ENCODE assay signal across 8 cellular contexts in genomic region chr2:86622878-86623548, GRCh38. TPM values are rescaled to one million over a fixed set of nuclear protein-coding genes. Genes with fewer than 3 reads are reported as not detected.
A peak's percentile ranks its signal among the peaks of the same experiment; 100 is the strongest.
DNase-seq lines count a peak whose midpoint lies in the region; ATAC-seq and TF ChIP-seq lines count a peak whose summit lies in the region.

No MANE protein-coding gene starts in this region.

- POLR2A ChIA-PET in HEK293 (lab: Yijun Ruan, JAX) = interaction anchor here (1.1 to 2.5 kb wide), 2 partner anchors 182 to 427 kb away, joined by 3 to 18 read pairs; partner anchors contain the start of genes IMMT and KDM3A
- POLR2A ChIA-PET in activated CD8-positive, alpha-beta T cell treated with anti-CD3 and anti-CD28 coated beads for 36 hours (lab: Charles Lee) = interaction anchor here (0.7 to 1.2 kb wide), 5 partner anchors 13 to 138 kb away, joined by 3 to 7 read pairs (median 3); partner anchors contain the start of gene CHMP3

- H4K20me1 ChIP-seq in MM.1S (ENCODE audit: insufficient read depth, low read length) = no peaks in the 10 kb centered on the region

- H3K4me2 ChIP-seq in MM.1S (ENCODE audit: low read depth, low read length) = peak overlapping the region; percentile 83

- H3K9ac ChIP-seq in MM.1S (ENCODE audit: low read length) = peak overlapping the region; percentile 90

- TF ChIP-seq CTCF in HEK293 (tag by site-specific recombination; IDR thresholded peaks at IDR 0.05) (no peak), MM.1S (IDR thresholded peaks at IDR 0.05; ENCODE audit: low read length) (no peak)
- TF ChIP-seq CTCF in activated CD8-positive, alpha-beta T cell treated with anti-CD3 and anti-CD28 coated beads for 36 hours (IDR thresholded peaks at IDR 0.05) = no peak

- peak overlapping the region; percentile 26 for H2AFZ ChIP-seq in MM.1S (ENCODE audit: low read length)

- H3K79me2 ChIP-seq in MM.1S (ENCODE audit: low read length) = peaks cover 49% of the 10 kb centered on the region

- H3K4me1 ChIP-seq in HEK293 (ENCODE audit: control insufficient read depth, insufficient read depth, low read length) = no peaks in the 10 kb centered on the region
- H3K4me1 ChIP-seq in MM.1S (ENCODE audit: low read length) = peaks cover 23% of the 10 kb centered on the region
- H3K4me1 ChIP-seq in mononuclear cell (ENCODE audit: insufficient read depth, low read length) = peaks cover 16% of the 10 kb centered on the region

- peak overlapping the region; percentile 96 for H3K27ac Mint-ChIP-seq in activated CD8-positive, alpha-beta T cell treated with anti-CD3 and anti-CD28 coated beads for 36 hours
- peak overlapping the region; percentile 93 to 94 for H3K27ac Mint-ChIP-seq in effector memory CD8-positive, alpha-beta T cell

- no peak for TF ChIP-seq POLR2A in GM18505 (IDR thresholded peaks at IDR 0.05; ENCODE audit: borderline replicate concordance, extremely low read depth, insufficient read depth, insufficient read length)

- peak overlapping the region; percentile 74 for H3K4me3 ChIP-seq in HEK293 (ENCODE audit: low read depth, low read length)
- peak overlapping the region; percentile 72 for H3K4me3 ChIP-seq in MM.1S (ENCODE audit: low read length)
- peak overlapping the region; percentile 73 for H3K4me3 ChIP-seq in mononuclear cell (ENCODE audit: low read length)

- peaks cover 38% of the 10 kb centered on the region for H3K4me1 Mint-ChIP-seq in activated CD8-positive, alpha-beta T cell treated with anti-CD3 and anti-CD28 coated beads for 36 hours (ENCODE audit: low read depth)
- H3K4me1 Mint-ChIP-seq in effector memory CD8-positive, alpha-beta T cell (ENCODE audit: low read depth in 2 of 2) = peaks cover 20 to 43% of the 10 kb centered on the region in 2 donors

- peaks cover 31% of the 10 kb centered on the region for H3F3A ChIP-seq in MM.1S (ENCODE audit: insufficient read depth, low read length)

- DNase-seq in MM.1S (peak; percentile 72), NCI-H187 (lab: John Stamatoyannopoulos, UW) (no peak)
- DNase-seq in activated CD8-positive, alpha-beta T cell treated with anti-CD3 and anti-CD28 coated beads for 36 hours = peak; percentile 57
- DNase-seq in effector memory CD8-positive, alpha-beta T cell = peak; percentile 29 to 38 (median 34)
- DNase-seq in stimulated activated CD8-positive, alpha-beta memory T cell treated with anti-CD3 and anti-CD28 coated beads, Interleukin-4, amount 100 ng/mL, for 48 hours = peak; percentile 64

- H3K27ac ChIP-seq in HEK293 (ENCODE audit: extremely low read depth, low read depth, low read length) = peak overlapping the region; percentile 94
- H3K27ac ChIP-seq in MM.1S (ENCODE audit: low read length) = peak overlapping the region; percentile 92

- intact Hi-C loops in activated CD8-positive, alpha-beta T cell treated with anti-CD3 and anti-CD28 coated beads for 36 hours (cut with micrococcal nuclease) = loop anchor here (2.0 kb wide), 1 partner anchor 60 kb away; the partner anchor contains the start of gene CHMP3

- H3K36me3 ChIP-seq in HEK293 (ENCODE audit: control insufficient read depth in 2 of 2, insufficient read depth in 1 of 2, low read length in 2 of 2) (peaks cover 12 to 22% of the 10 kb centered on the region in 2 experiments; a peak in 2 of 3 replicates), MM.1S (replicated peaks; ENCODE audit: insufficient read depth, low read length) (no peaks in the 10 kb centered on the region; the same call in 1 of the 2 replicates)

- CTCF ChIA-PET in HEK293 (lab: Yijun Ruan, JAX) = no interaction called here
- CTCF ChIA-PET in activated CD8-positive, alpha-beta T cell treated with anti-CD3 and anti-CD28 coated beads for 36 hours (lab: Charles Lee) = interaction anchor here (1.0 to 1.5 kb wide), 4 partner anchors 31 to 141 kb away, joined by 3 to 4 read pairs (median 3); no protein-coding TSS in a partner anchor

- H3K9me3 Mint-ChIP-seq in activated CD8-positive, alpha-beta T cell treated with anti-CD3 and anti-CD28 coated beads for 36 hours = no peaks in the 10 kb centered on the region
- no peaks in the 10 kb centered on the region for H3K9me3 Mint-ChIP-seq in effector memory CD8-positive, alpha-beta T cell

- H3K27me3 Mint-ChIP-seq in activated CD8-positive, alpha-beta T cell treated with anti-CD3 and anti-CD28 coated beads for 36 hours = no peaks in the 10 kb centered on the region
- peaks cover 0 to under 1% of the 10 kb centered on the region in 2 donors for H3K27me3 Mint-ChIP-seq in effector memory CD8-positive, alpha-beta T cell

- H3K27me3 ChIP-seq in MM.1S (replicated peaks; ENCODE audit: insufficient read depth, low read length) (no peaks in the 10 kb centered on the region), mononuclear cell (ENCODE audit: insufficient read depth, low read length) (no peaks in the 10 kb centered on the region)

- H3K4me3 Mint-ChIP-seq in activated CD8-positive, alpha-beta T cell treated with anti-CD3 and anti-CD28 coated beads for 36 hours = peak overlapping the region; percentile 96
- H3K4me3 Mint-ChIP-seq in effector memory CD8-positive, alpha-beta T cell = peak overlapping the region; percentile 90 to 92

- H3K9me3 ChIP-seq in HEK293 (ENCODE audit: control insufficient read depth, insufficient read depth, low read depth, low read length) (no peaks in the 10 kb centered on the region), MM.1S (replicated peaks; ENCODE audit: insufficient read depth, low read length) (no peaks in the 10 kb centered on the region), mononuclear cell (ENCODE audit: low read depth, low read length) (no peaks in the 10 kb centered on the region)

- no peaks in the 10 kb centered on the region for H3K9me2 ChIP-seq in MM.1S (replicated peaks; ENCODE audit: insufficient read depth, low read length)

- peak; percentile 45 for ATAC-seq in GM18505 (IDR thresholded peaks at IDR 0.05; ENCODE audit: unreplicated experiment)
- ATAC-seq in activated CD8-positive, alpha-beta T cell treated with anti-CD3 and anti-CD28 coated beads for 36 hours = peak; percentile 29
- ATAC-seq in effector memory CD8-positive, alpha-beta T cell (replicated peaks) = peak; percentile 21

- H3K36me3 Mint-ChIP-seq in activated CD8-positive, alpha-beta T cell treated with anti-CD3 and anti-CD28 coated beads for 36 hours (ENCODE audit: low read depth) = peaks cover 13% of the 10 kb centered on the region
- H3K36me3 Mint-ChIP-seq in effector memory CD8-positive, alpha-beta T cell (ENCODE audit: insufficient read depth) = peaks cover 32% of the 10 kb centered on the region

TF ChIP-seq in HEK293, 187 proteins besides CTCF, POLR2A, EP300 and RAD21:
- TF ChIP-seq ZBTB11 (tag by site-specific recombination; conservative IDR thresholded peaks at IDR 0.05; ENCODE audit: low read depth) (peak; percentile 43), ZNF335 (tag by site-specific recombination; conservative IDR thresholded peaks at IDR 0.05) (peak; percentile 47), SP2 (tag by site-specific recombination; IDR thresholded peaks at IDR 0.05) (peak; percentile 22; the same call in 1 of the 2 replicates), GLIS2 (tag by site-specific recombination; IDR thresholded peaks at IDR 0.05) (peak; percentile 50), EGR2 (tag by site-specific recombination; IDR thresholded peaks at IDR 0.05; ENCODE audit: low read depth) (no peak), ZNF785 (tag by site-specific recombination; IDR thresholded peaks at IDR 0.05) (no peak), ZNF10 (tag by site-specific recombination; IDR thresholded peaks at IDR 0.05) (peak; percentile 91)
- TF ChIP-seq, protein P1, sequence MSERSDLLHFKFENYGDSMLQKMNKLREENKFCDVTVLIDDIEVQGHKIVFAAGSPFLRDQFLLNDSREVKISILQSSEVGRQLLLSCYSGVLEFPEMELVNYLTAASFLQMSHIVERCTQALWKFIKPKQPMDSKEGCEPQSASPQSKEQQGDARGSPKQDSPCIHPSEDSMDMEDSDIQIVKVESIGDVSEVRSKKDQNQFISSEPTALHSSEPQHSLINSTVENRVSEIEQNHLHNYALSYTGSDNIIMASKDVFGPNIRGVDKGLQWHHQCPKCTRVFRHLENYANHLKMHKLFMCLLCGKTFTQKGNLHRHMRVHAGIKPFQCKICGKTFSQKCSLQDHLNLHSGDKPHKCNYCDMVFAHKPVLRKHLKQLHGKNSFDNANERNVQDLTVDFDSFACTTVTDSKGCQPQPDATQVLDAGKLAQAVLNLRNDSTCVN (tag by site-specific recombination; optimal IDR thresholded peaks at IDR 0.05) = peak; percentile 81
TF ChIP-seq in HEK293: peak in this region for 6.

RNA-seq across cellular contexts. Expression of gene RNF103, which starts 0.7 kb away (rescaled TPM):
- 10 to 100 TPM; 10.3 to 10.8 TPM for total RNA-seq in activated CD8-positive, alpha-beta T cell treated with anti-CD3 and anti-CD28 coated beads for 36 hours
- 65.9 TPM for total RNA-seq in mononuclear cell

RNA-seq across cellular contexts. Expression of gene CHMP3, which starts 59.8 kb away (rescaled TPM):
- total RNA-seq in activated CD8-positive, alpha-beta T cell treated with anti-CD3 and anti-CD28 coated beads for 36 hours = 10 to 100 TPM; 30.1 to 31.6 TPM
- total RNA-seq in mononuclear cell = 57.7 TPM

Comparison
In these comparisons a context has a peak if more than half of its experiments do, and no peak if none do; other contexts are left out.
1. DNase-seq: peak in MM.1S (single experiment), activated CD8-positive, alpha-beta T cell treated with anti-CD3 and anti-CD28 coated beads for 36 hours (single experiment), effector memory CD8-positive, alpha-beta T cell (3 of 3) and stimulated activated CD8-positive, alpha-beta memory T cell treated with anti-CD3 and anti-CD28 coated beads, Interleukin-4, amount 100 ng/mL, for 48 hours (single experiment); none in NCI-H187 (0 of 2).
2. Peak in every context shown above with its lines, with median percentiles within 50 percentile points of each other: ATAC-seq and H3K4me3 ChIP-seq.